In the genomic region with DNA sequence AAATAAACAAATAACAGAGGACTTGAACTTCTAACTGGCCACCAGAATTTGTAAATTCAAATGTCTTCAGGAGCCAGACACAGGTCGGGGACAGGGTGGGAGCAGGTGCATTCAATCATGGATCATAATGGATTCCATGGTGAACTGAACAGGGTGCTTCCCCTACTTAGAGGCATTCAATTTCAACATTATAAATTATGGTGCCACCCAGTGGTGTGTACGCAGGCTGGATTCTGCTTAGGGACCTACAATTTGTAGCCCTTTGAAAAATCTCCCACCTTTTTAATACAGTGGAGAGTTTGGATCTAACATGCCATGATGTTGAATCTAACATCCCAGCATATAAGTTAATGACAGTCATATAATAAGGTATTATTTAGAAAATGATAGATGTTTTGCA, we compare ENCODE assay signal across 11 cellular contexts. TPM values are rescaled to one million over a fixed set of nuclear protein-coding genes. Genes with fewer than 3 reads are reported as not detected.
DNase-seq lines count a peak whose midpoint lies in the region; ATAC-seq and TF ChIP-seq lines count a peak whose summit lies in the region.
"Had no signal": no experiment of that assay in that cellular context is flagged by ENCODE, and none has a peak within 500 bp of the region (broad histone marks: within the 10 kb centered on the region; RNA-seq: fewer than 3 reads in every experiment).

No MANE protein-coding gene starts in this region.

- H3K27me3 Mint-ChIP-seq in CD14-positive monocyte (ENCODE audit: low read depth in 3 of 3) (peaks cover 0 to 2% (median 1%) of the 10 kb centered on the region in 3 donors), activated B cell treated with CpG ODN at 0.5 μM for 24 hours (no peaks in the 10 kb centered on the region)

- intact Hi-C loops in CD14-positive monocyte (cut with micrococcal nuclease), result no loop called here
- intact Hi-C loops in HCT116 (cut with micrococcal nuclease), result no loop called here
- intact Hi-C loops in activated B cell treated with CpG ODN at 0.5 μM for 24 hours (cut with micrococcal nuclease), result no loop called here

- peak; percentile 26 for TF ChIP-seq CTCF in CD14-positive monocyte (IDR thresholded peaks at IDR 0.05)
- peak; percentile 12 to 57 (median 41); a peak in 5 of 6 replicates for TF ChIP-seq CTCF in HCT116 (IDR thresholded peaks at IDR 0.05 in 2 of 3, conservative IDR thresholded peaks at IDR 0.05 in 1 of 3; ENCODE audit: borderline replicate concordance in 1 of 3, insufficient read depth in 1 of 3, low read depth in 2 of 3, low read length in 2 of 3)
- no peak for TF ChIP-seq CTCF in activated B cell treated with CpG ODN at 0.5 μM for 24 hours (IDR thresholded peaks at IDR 0.05)
- peak; percentile 13 for TF ChIP-seq CTCF in lung (IDR thresholded peaks at IDR 0.05; ENCODE audit: control extremely low read depth, extremely low read depth)

- no TSS peak for BruUV-seq in HCT116 (replicated peaks; lab: Mats Ljungman, UMichigan)

- H3K4me3 ChIP-seq in HCT116 (replicated peaks in 1 of 2; ENCODE audit: low read depth in 1 of 2, low read length in 2 of 2), result no peak overlapping the region
- H3K4me3 ChIP-seq in lung, result no peak overlapping the region
- H3K4me3 ChIP-seq in H7 (ENCODE audit: insufficient read depth, low read depth, low read length), result no peak overlapping the region

- H3K79me2 ChIP-seq in HCT116 (ENCODE audit: insufficient read depth, low read length), result no peaks in the 10 kb centered on the region

- H3K36me3 Mint-ChIP-seq in CD14-positive monocyte (peaks cover 7 to 11% of the 10 kb centered on the region in 2 donors), activated B cell treated with CpG ODN at 0.5 μM for 24 hours (ENCODE audit: low read depth) (peaks cover 11% of the 10 kb centered on the region)

- H3K4me3 Mint-ChIP-seq in CD14-positive monocyte (no peak overlapping the region), activated B cell treated with CpG ODN at 0.5 μM for 24 hours (no peak overlapping the region)
- H3K4me3 Mint-ChIP-seq: activated T-helper 1 cell treated with anti-CD3 and anti-CD28 coated beads, Interleukin-12 subunit alpha, Interleukin-12 subunit beta, Interleukin-2, Interleukin-4 antibody, amounts not matched to agents 30 ng/mL and 10 ng/mL and 1 ng/mL, durations not matched to agents 14 hours and 24 hours and 36 hours had no signal

- WGBS in lung, 2 donors, result 71 to 72% methylated on average over 2 of the region's 2 CpGs

- H3K9me3 ChIP-seq in HCT116 (ENCODE audit: control insufficient read depth in 1 of 2, insufficient read depth in 1 of 2, low read depth in 1 of 2, low read length in 2 of 2) (no peaks in the 10 kb centered on the region), lung (ENCODE audit: control insufficient read depth in 2 of 2, insufficient read depth in 1 of 2, low read length in 1 of 2) (no peaks in the 10 kb centered on the region)

- H3K36me3 ChIP-seq in HCT116 (ENCODE audit: control insufficient read depth in 1 of 2, insufficient read depth in 2 of 2, low read length in 2 of 2) (no peaks in the 10 kb centered on the region), lung (ENCODE audit: control insufficient read depth in 2 of 2, insufficient read depth in 2 of 2, low read length in 2 of 2) (peaks cover 3 to 4% of the 10 kb centered on the region in 2 donors), H7 (replicated peaks; ENCODE audit: control insufficient read depth, insufficient read depth, low read length) (no peaks in the 10 kb centered on the region)

- CTCF ChIA-PET in HCT116 (lab: Charles Lee) (interaction anchor here (1.2 kb wide), 1 partner anchor 93 kb away, joined by 3 read pairs; no protein-coding TSS in a partner anchor), activated B cell treated with CpG ODN at 0.5 μM for 24 hours (lab: Charles Lee) (interaction anchor here (1.0 to 1.7 kb wide), 2 partner anchors 93 to 210 kb away, joined by 3 to 6 read pairs; no protein-coding TSS in a partner anchor)

- TF ChIP-seq RAD21 in HCT116 (IDR thresholded peaks at IDR 0.05; ENCODE audit: low read depth), result peak; percentile 44

- no peaks in the 10 kb centered on the region for H4K20me1 ChIP-seq in HCT116 (ENCODE audit: insufficient read depth)

- H3K4me1 Mint-ChIP-seq in CD14-positive monocyte, result peaks cover 26% of the 10 kb centered on the region
- H3K4me1 Mint-ChIP-seq in activated B cell treated with CpG ODN at 0.5 μM for 24 hours, result peaks cover 54% of the 10 kb centered on the region

- RAD21 ChIA-PET in HCT116 (lab: Charles Lee; ENCODE audit: low non-redundant PET in 1 of 2, low total read pairs in 2 of 2, uncharacterized antibody in 2 of 2, unreplicated experiment in 2 of 2), result no interaction called here

- H2AFZ ChIP-seq in HCT116 (ENCODE audit: low read depth, low read length, poor library complexity, severe bottlenecking), result no peak overlapping the region

- H3K27ac ChIP-seq in HCT116 (ENCODE audit: low read depth, low read length) (no peak overlapping the region), lung (ENCODE audit: low read depth in 1 of 2, low read length in 1 of 2) (peak overlapping the region in 1 of 2 donors; percentile 23)

- no peaks in the 10 kb centered on the region for H3K9me3 Mint-ChIP-seq in CD14-positive monocyte
- H3K9me3 Mint-ChIP-seq in activated B cell treated with CpG ODN at 0.5 μM for 24 hours, result no peaks in the 10 kb centered on the region
- H3K9me3 Mint-ChIP-seq: activated T-helper 1 cell treated with anti-CD3 and anti-CD28 coated beads, Interleukin-12 subunit alpha, Interleukin-12 subunit beta, Interleukin-2, Interleukin-4 antibody, amounts not matched to agents 30 ng/mL and 10 ng/mL and 1 ng/mL, durations not matched to agents 14 hours and 24 hours and 36 hours had no signal

- no peak overlapping the region for H3K27ac Mint-ChIP-seq in CD14-positive monocyte
- no peak overlapping the region for H3K27ac Mint-ChIP-seq in activated B cell treated with CpG ODN at 0.5 μM for 24 hours
- H3K27ac Mint-ChIP-seq: activated T-helper 1 cell treated with anti-CD3 and anti-CD28 coated beads, Interleukin-12 subunit alpha, Interleukin-12 subunit beta, Interleukin-2, Interleukin-4 antibody, amounts not matched to agents 30 ng/mL and 10 ng/mL and 1 ng/mL, durations not matched to agents 14 hours and 24 hours and 36 hours had no signal

- TF ChIP-seq POLR2A in HCT116 (IDR thresholded peaks at IDR 0.05; ENCODE audit: borderline replicate concordance, extremely low read depth, insufficient read depth, insufficient read length), result no peak

- H3K27me3 ChIP-seq in HCT116 (ENCODE audit: insufficient read depth, low read length), result no peaks in the 10 kb centered on the region
- no peaks in the 10 kb centered on the region for H3K27me3 ChIP-seq in lung (ENCODE audit: control insufficient read depth, insufficient read depth)
- no peaks in the 10 kb centered on the region for H3K27me3 ChIP-seq in H7 (ENCODE audit: control insufficient read depth, insufficient read depth, low read length)

- H3K9ac ChIP-seq in HCT116 (ENCODE audit: low read length), result no peak overlapping the region

- H3K9me2 ChIP-seq in HCT116 (ENCODE audit: insufficient read depth), result no peaks in the 10 kb centered on the region

- H3K4me2 ChIP-seq in HCT116 (ENCODE audit: low read length), result no peak overlapping the region

- POLR2A ChIA-PET in HCT116 (lab: Charles Lee), result no interaction called here
- POLR2A ChIA-PET in activated B cell treated with CpG ODN at 0.5 μM for 24 hours (lab: Charles Lee), result no interaction called here

- H3K4me1 ChIP-seq in HCT116 (ENCODE audit: control insufficient read depth in 1 of 2, insufficient read depth in 2 of 2, low read length in 2 of 2), result peaks cover 5 to 8% of the 10 kb centered on the region in 2 experiments; a peak in 2 of 4 replicates
- peaks cover 28 to 52% of the 10 kb centered on the region in 2 donors for H3K4me1 ChIP-seq in lung (ENCODE audit: control insufficient read depth in 2 of 2, insufficient read depth in 2 of 2, low read length in 2 of 2)

- ATAC-seq in HCT116, result peak; percentile 94
- ATAC-seq in activated B cell treated with CpG ODN at 0.5 μM for 24 hours (ENCODE audit: low read depth), result peak; percentile 49
- ATAC-seq in lung (ENCODE audit: insufficient read depth, low FRiP score), result no peak

- no peak for DNase-seq in CD14-positive monocyte (ENCODE audit: low spot score)
- DNase-seq in HCT116 (ENCODE audit: low read depth, low spot score), result no peak
- DNase-seq in activated B cell treated with CpG ODN at 0.5 μM for 24 hours, result no peak
- DNase-seq in lung (ENCODE audit: low spot score), result no peak
- no peak for DNase-seq in kidney glomerular epithelial cell (lab: John Stamatoyannopoulos, UW)
- DNase-seq in stimulated activated CD4-positive, alpha-beta T cell treated with anti-CD3 and anti-CD28 coated beads, Interleukin-2, amount 100 ng/mL, for 48 hours, result no peak
- no peak for DNase-seq in H7
- no peak for DNase-seq in activated CD4-positive, alpha-beta T cell treated with anti-CD3 and anti-CD28 coated beads for 4 hours
- DNase-seq: kidney, NCI-H1694 treated with DMSO at 0.1 percent for 48 hours had no signal

TF ChIP-seq in HCT116, 20 proteins besides CTCF, POLR2A, EP300 and RAD21:
- TF ChIP-seq, protein P1, sequence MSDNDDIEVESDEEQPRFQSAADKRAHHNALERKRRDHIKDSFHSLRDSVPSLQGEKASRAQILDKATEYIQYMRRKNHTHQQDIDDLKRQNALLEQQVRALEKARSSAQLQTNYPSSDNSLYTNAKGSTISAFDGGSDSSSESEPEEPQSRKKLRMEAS (IDR thresholded peaks at IDR 0.05), result no peak
- no peak for TF ChIP-seq CBX3 (IDR thresholded peaks at IDR 0.05; ENCODE audit: low read depth)

RNA-seq across cellular contexts. Expression of a gene that starts 22.3 kb away (rescaled TPM):
- polyA plus RNA-seq in CD14-positive monocyte (under 1 TPM; 0.18 to 0.72 TPM), lung (10 to 100 TPM; 16.0 to 49.8 TPM)
- total RNA-seq in HCT116 (2021; ENCODE audit: unreplicated experiment) (8.3 TPM), activated B cell treated with CpG ODN at 0.5 μM for 24 hours (5.2 and 6.3 TPM in 2 replicates), lung (10 to 100 TPM; 34.8 to 61.5 TPM)
- polyA plus RNA-seq in HCT116 (2012), result 3.8 and 4.1 TPM in 2 replicates
- total RNA-seq in H7 (2014; rRNA removed; shearing (Covaris generic)), result 0.97 and 1.5 TPM in 2 replicates
